ENCODE assay signal across 2 cellular contexts in genomic region chr19:54023191-54023590, GRCh38.
TF ChIP-seq lines count a peak whose summit lies in the region.

No MANE protein-coding gene starts in this region.

TF ChIP-seq in GM23338, 12 proteins besides CTCF, POLR2A, EP300 and RAD21 (continued from another document):
- no peak for TF ChIP-seq ETS1 (IDR thresholded peaks at IDR 0.05)

TF ChIP-seq in SK-N-SH treated with all-trans-retinoic acid at 6 μM for 48 hours, 23 proteins besides CTCF, POLR2A, EP300 and RAD21 (continued from another document):
- TF ChIP-seq CSRNP3 (CRISPR knock-in tag; IDR thresholded peaks at IDR 0.05) (no peak), TOX (CRISPR knock-in tag; IDR thresholded peaks at IDR 0.05; ENCODE audit: borderline replicate concordance) (no peak), ZFP30 (CRISPR knock-in tag; IDR thresholded peaks at IDR 0.05) (no peak), SNAI2 (CRISPR knock-in tag; IDR thresholded peaks at IDR 0.05) (no peak), CREB5 (CRISPR knock-in tag; IDR thresholded peaks at IDR 0.05; ENCODE audit: low read depth) (no peak), ZNF565 (CRISPR knock-in tag; conservative IDR thresholded peaks at IDR 0.05; ENCODE audit: low read depth) (no peak)
